ENCODE assay signal across 25 cellular contexts in genomic region chr5:5505848-5506247, GRCh38.
"Had no signal": no experiment of that assay in that cellular context is flagged by ENCODE, and none has a peak within 500 bp of the region (broad histone marks: within the 10 kb centered on the region; RNA-seq: fewer than 3 reads in every experiment).

No MANE protein-coding gene starts in this region.

- DNase-seq: activated CD4-positive, alpha-beta T cell treated with anti-CD3 and anti-CD28 coated beads for 48 hours; activated CD4-positive, alpha-beta T cell treated with anti-CD3 and anti-CD28 coated beads, Interleukin-2, amount 50 U/mL, for 4 hours; activated CD4-positive, CD25-positive, alpha-beta regulatory T cell treated with anti-CD3 and anti-CD28 coated beads, Interleukin-2, amount 50 U/mL, for 72 hours; activated CD8-positive, alpha-beta memory T cell treated with anti-CD3 and anti-CD28 coated beads, Interleukin-2, amount 10 ng/mL, durations not matched to agents 7 days and 5 days; activated effector memory CD4-positive, alpha-beta T cell treated with Interleukin-2 at 50 U/mL for 16 hours; activated naive CD4-positive, alpha-beta T cell; activated T-cell treated with anti-CD3 and anti-CD28 coated beads, Interleukin-2, amount 50 U/mL, for 24 hours; body of pancreas; central memory CD4-positive, alpha-beta T cell; MG63; MV-4-11; NCI-H1092 treated with DMSO at 0.1 percent for 48 hours; NCI-H1417 treated with DMSO at 0.1 percent for 48 hours; NCI-H1694; NCI-H2029; NCI-H345; NCI-H510A; NCI-H526 treated with DMSO at 0.1 percent for 48 hours; NCI-H82; SIG-M5; T-helper 17 cell; T-helper 9 cell had no signal

- ATAC-seq: activated CD8-positive, alpha-beta memory T cell treated with anti-CD3 and anti-CD28 coated beads, Interleukin-2, amount 10 ng/mL, durations not matched to agents 7 days and 5 days; body of pancreas; T-helper 17 cell; WTC11 had no signal

- H3K4me1 ChIP-seq: ascending aorta, body of pancreas had no signal

- H3K36me3 ChIP-seq: ascending aorta, MG63 had no signal

- H3K9me3 ChIP-seq: body of pancreas, MG63 had no signal

- H3K4me3 ChIP-seq: ascending aorta, body of pancreas, MG63 had no signal

- FAIRE-seq: bronchial epithelial cell had no signal

- H3K27ac ChIP-seq: ascending aorta, body of pancreas had no signal

- H3K27me3 ChIP-seq: ascending aorta, body of pancreas had no signal
